In genomic region chr18:45108754-45109153, GRCh38 we compare ENCODE assay signal across 24 cellular contexts.
"Had no signal": no experiment of that assay in that cellular context is flagged by ENCODE, and none has a peak within 500 bp of the region (broad histone marks: within the 10 kb centered on the region; RNA-seq: fewer than 3 reads in every experiment).

No MANE protein-coding gene starts in this region.

- H3K4me3 Mint-ChIP-seq: IgD-negative memory B cell had no signal

- ATAC-seq: K562, Right ventricle myocardium inferior, SK-N-SH treated with all-trans-retinoic acid at 6 μM for 48 hours had no signal

- H3K36me3 ChIP-seq: Peyer's patch, SJCRH30 had no signal

- H3K27ac ChIP-seq: HL-60, KMS-11, PC-9, Peyer's patch, SJCRH30 had no signal

- H3K36me3 Mint-ChIP-seq: IgD-negative memory B cell had no signal

- H3K27me3 ChIP-seq: Peyer's patch, SJCRH30 had no signal

- H3K9ac ChIP-seq: KMS-11 had no signal

- H3K27ac Mint-ChIP-seq: IgD-negative memory B cell had no signal

- H3K9me3 ChIP-seq: Peyer's patch, SJCRH30 had no signal

- DNase-seq: Kasumi-1; NCI-H1092; NCI-H1105 treated with DMSO at 0.1 percent for 48 hours; NCI-H1417 treated with DMSO at 0.1 percent for 48 hours; NCI-H146; NCI-H1694 treated with DMSO at 0.1 percent for 48 hours; NCI-H1930; NCI-H2081; NCI-H2107; NCI-H2227 treated with DMSO at 0.1 percent for 48 hours; NCI-H524; NCI-H526 treated with DMSO at 0.1 percent for 48 hours; NCI-H774; NK-92 treated with Interleukin-12 subunit alpha and Interleukin-12 subunit beta, amount 100 ng/mL, for 24 hours; PC-9; Peyer's patch; SHP77 treated with DMSO at 0.1 percent for 48 hours; SJCRH30 had no signal

- H2AFZ ChIP-seq: PC-9 had no signal

- H3K4me2 ChIP-seq: KMS-11, PC-9 had no signal

- H3K4me3 ChIP-seq: K562, PC-9, Peyer's patch, SJCRH30 had no signal

- H3K9me3 Mint-ChIP-seq: IgD-negative memory B cell had no signal
